30 cellular contexts compared by ENCODE assay signal in genomic region chr12:91414636-91415035, GRCh38.
"Had no signal": no experiment of that assay in that cellular context is flagged by ENCODE, and none has a peak within 500 bp of the region (broad histone marks: within the 10 kb centered on the region; RNA-seq: fewer than 3 reads in every experiment).

No MANE protein-coding gene starts in this region.

- H3K36me3 ChIP-seq: adrenal gland, esophagus muscularis mucosa, WERI-Rb-1 had no signal

- DNase-seq: activated B cell treated with CpG ODN at 0.5 μM for 24 hours; activated CD4-positive, alpha-beta T cell treated with anti-CD3 and anti-CD28 coated beads for 48 hours; activated CD4-positive, alpha-beta T cell treated with anti-CD3 and anti-CD28 coated beads, Interleukin-2, amount 50 U/mL, for 1 hour; activated CD4-positive, alpha-beta T cell treated with anti-CD3 and anti-CD28 coated beads, Interleukin-2, amount 50 U/mL, for 48 hours; activated CD8-positive, alpha-beta memory T cell treated with anti-CD3 and anti-CD28 coated beads for 24 hours; activated CD8-positive, alpha-beta T cell treated with anti-CD3 and anti-CD28 coated beads for 36 hours; activated effector memory CD4-positive, alpha-beta T cell treated with anti-CD3 and anti-CD28 coated beads, Interleukin-2, amount 50 U/mL, for 16 hours; activated naive CD4-positive, alpha-beta T cell treated with anti-CD3 and anti-CD28 coated beads for 36 hours; activated naive CD8-positive, alpha-beta T cell treated with anti-CD3 and anti-CD28 coated beads for 36 hours; activated naive CD8-positive, alpha-beta T cell treated with anti-CD3 and anti-CD28 coated beads, Interleukin-2, amount 50 U/mL, for 24 hours; activated T-cell treated with anti-CD3 and anti-CD28 coated beads, Interleukin-2, amount 50 U/mL, for 1 hour; activated T-cell treated with anti-CD3 and anti-CD28 coated beads, Interleukin-2, amount 50 U/mL, for 48 hours; adrenal gland; amygdala; aorta; body of pancreas; caudate nucleus; cortex of kidney; dermis blood vessel endothelial cell; effector CD4-positive, alpha-beta T cell; effector memory CD8-positive, alpha-beta T cell; erythroblast; foreskin melanocyte; head of caudate nucleus; T-helper 17 cell; T1000; WERI-Rb-1 had no signal

- H3K9me3 ChIP-seq: adrenal gland, body of pancreas, esophagus muscularis mucosa had no signal

- FAIRE-seq: colon had no signal

- ATAC-seq: activated CD4-positive, CD25-positive, alpha-beta regulatory T cell treated with anti-CD3 and anti-CD28 coated beads, Interleukin-2, amount 50 U/mL, for 24 hours; activated CD8-positive, alpha-beta T cell treated with anti-CD3 and anti-CD28 coated beads for 36 hours; activated naive CD8-positive, alpha-beta T cell treated with anti-CD3 and anti-CD28 coated beads, Interleukin-2, amount 50 U/mL, for 24 hours; body of pancreas; effector memory CD8-positive, alpha-beta T cell; T-helper 17 cell had no signal

- H3K27me3 ChIP-seq: adrenal gland, body of pancreas, esophagus muscularis mucosa had no signal

- H3K27ac ChIP-seq: adrenal gland, body of pancreas, esophagus muscularis mucosa, WERI-Rb-1 had no signal

- H3K4me1 ChIP-seq: adrenal gland, body of pancreas had no signal

- H3K4me3 ChIP-seq: adrenal gland, body of pancreas, esophagus muscularis mucosa had no signal
